Comparison of ENCODE assay signal across 9 cellular contexts in the genomic region with DNA sequence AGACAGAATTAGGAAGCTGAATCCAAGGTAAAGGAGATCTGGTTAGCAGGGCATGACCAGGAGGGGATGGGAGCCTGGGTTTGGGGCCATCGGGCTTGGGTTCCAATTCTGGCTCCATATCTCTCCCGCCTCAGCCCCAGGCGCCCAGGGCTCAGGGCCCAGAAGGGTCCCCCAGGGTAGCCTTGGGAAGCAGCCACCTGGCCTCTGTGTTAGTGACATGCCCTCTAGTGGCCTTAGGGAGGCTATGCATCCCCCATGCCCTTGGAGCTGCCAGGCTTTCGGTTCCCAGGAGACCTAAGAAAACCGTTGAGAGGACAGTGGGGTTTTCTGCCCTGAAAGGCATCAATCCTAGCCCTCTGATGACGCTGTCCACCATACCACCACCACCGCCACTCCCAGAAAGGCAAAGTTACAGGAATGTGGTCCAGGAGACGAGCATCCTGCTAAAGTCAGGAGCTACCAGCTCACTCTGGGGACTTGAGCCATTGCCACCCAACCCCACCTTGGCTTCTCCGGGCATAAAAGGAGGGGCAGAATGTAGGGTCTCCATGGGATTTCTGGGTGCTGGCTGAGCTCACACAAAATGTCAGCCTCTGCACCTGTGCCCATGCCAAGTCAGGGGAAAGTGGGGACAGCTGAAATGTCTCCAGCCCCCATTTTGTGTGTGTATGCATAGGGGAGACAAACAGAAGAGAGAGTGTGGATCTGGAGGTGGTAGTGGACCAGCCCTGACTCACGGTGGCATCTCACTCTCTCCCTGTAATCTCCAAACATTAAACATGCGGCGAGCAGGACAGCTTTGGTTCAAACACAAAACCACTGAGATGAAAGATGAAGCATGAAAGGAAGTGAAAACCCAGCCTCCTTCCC. TPM values are rescaled to one million over a fixed set of nuclear protein-coding genes. Genes with fewer than 3 reads are reported as not detected.
DNase-seq lines count a peak whose midpoint lies in the region; ATAC-seq, FAIRE-seq and TF ChIP-seq lines count a peak whose summit lies in the region.
"Had no signal": no experiment of that assay in that cellular context is flagged by ENCODE, and none has a peak within 500 bp of the region (broad histone marks: within the 10 kb centered on the region; RNA-seq: fewer than 3 reads in every experiment).

No MANE protein-coding gene starts in this region.

- DNase-seq in NCI-H1417 (lab: John Stamatoyannopoulos, UW) (peak; percentile 37 to 75 (median 54)), NCI-H1417 treated with DMSO at 0.1 percent for 48 hours (lab: John Stamatoyannopoulos, UW) (no peak), H54 (ENCODE audit: insufficient read length, low spot score) (peak; percentile 81), MCF 10A (ENCODE audit: unreplicated experiment) (peak; percentile 64), kidney epithelial cell (ENCODE audit: low read depth) (no peak)
- peak; percentile 15 for DNase-seq in stimulated activated CD8-positive, alpha-beta memory T cell treated with anti-CD3 and anti-CD28 coated beads, Interleukin-4, amount 100 ng/mL, for 24 hours (ENCODE audit: low read depth)

- H3K9me3 ChIP-seq in Loucy (ENCODE audit: insufficient read depth, low read depth, low read length), result no peaks in the 10 kb centered on the region

- H3F3A ChIP-seq in Loucy (ENCODE audit: low read depth), result no peaks in the 10 kb centered on the region

- no peaks in the 10 kb centered on the region for H3K79me2 ChIP-seq in Loucy (ENCODE audit: insufficient read depth, low read length)

- no peak overlapping the region for H3K4me2 ChIP-seq in Loucy (ENCODE audit: low read depth, low read length, poor library complexity, severe bottlenecking)

- no peak for TF ChIP-seq POLR2A in H54 (IDR thresholded peaks at IDR 0.05; ENCODE audit: low read depth, low read length)

- CTCF ChIA-PET in MCF 10A (lab: Yijun Ruan, JAX), result interaction anchor here (0.6 to 5.4 kb wide), 39 partner anchors 8 to 1314 kb away, joined by 3 to 90 read pairs (median 4); partner anchors contain the start of gene SPR

- TF ChIP-seq CTCF in Loucy (conservative IDR thresholded peaks at IDR 0.05; ENCODE audit: low read length) (peak; percentile 87), MCF 10A (IDR thresholded peaks at IDR 0.05; ENCODE audit: unreplicated experiment) (peak; percentile 85), kidney epithelial cell (IDR thresholded peaks at IDR 0.05; ENCODE audit: insufficient read depth, low read length, poor library complexity, severe bottlenecking) (peak; percentile 95)

- H3K4me3 ChIP-seq in Loucy (ENCODE audit: low read length, poor library complexity, severe bottlenecking) (no peak overlapping the region), kidney epithelial cell (ENCODE audit: low read depth, low read length) (no peak overlapping the region)

- peaks cover 12% of the 10 kb centered on the region for H3K36me3 Mint-ChIP-seq in MCF 10A (ENCODE audit: insufficient read depth, unreplicated experiment)

- no peaks in the 10 kb centered on the region for H4K20me1 ChIP-seq in Loucy (ENCODE audit: insufficient read depth, low read length, poor library complexity, severe bottlenecking)

- no peaks in the 10 kb centered on the region for H3K4me1 Mint-ChIP-seq in MCF 10A (ENCODE audit: insufficient read depth, unreplicated experiment)

- no peak for FAIRE-seq in H54 (lab: Jason Lieb, UNC)
- FAIRE-seq: colon had no signal

- BruUV-seq in MCF 10A (replicated peaks; lab: Mats Ljungman, UMichigan), result no TSS peak

- H3K4me1 ChIP-seq in Loucy (ENCODE audit: insufficient read depth, low read length, poor library complexity, severe bottlenecking), result peaks cover 7% of the 10 kb centered on the region

- H3K9me2 ChIP-seq in Loucy (replicated peaks; ENCODE audit: low read depth, low read length), result no peaks in the 10 kb centered on the region

- no peak overlapping the region for H3K27ac Mint-ChIP-seq in MCF 10A (ENCODE audit: low read depth, unreplicated experiment)

- H3K27me3 ChIP-seq in Loucy (ENCODE audit: insufficient read depth, low read length, poor library complexity, severe bottlenecking) (no peaks in the 10 kb centered on the region), kidney epithelial cell (ENCODE audit: control insufficient read depth, insufficient read depth, low read length) (no peaks in the 10 kb centered on the region)

- no peak overlapping the region for H2AFZ ChIP-seq in Loucy (ENCODE audit: low read length)

- POLR2A ChIA-PET in MCF 10A (lab: Yijun Ruan, JAX), result interaction anchor here (0.7 to 0.9 kb wide), 2 partner anchors 79 to 81 kb away, joined by 3 read pairs; no protein-coding TSS in a partner anchor

- peak overlapping the region; percentile 18 for H3K9ac ChIP-seq in Loucy (ENCODE audit: low read depth, low read length, poor library complexity, severe bottlenecking)

- intact Hi-C loops in MCF 10A (cut with micrococcal nuclease), result loop anchor here (1.0 kb wide), 1 partner anchor 82 kb away; no protein-coding TSS in a partner anchor

- ATAC-seq in SK-N-SH treated with all-trans-retinoic acid at 6 μM for 48 hours, result peak; percentile 98

- H3K36me3 ChIP-seq in Loucy (ENCODE audit: insufficient read depth, low read length) (no peaks in the 10 kb centered on the region), kidney epithelial cell (ENCODE audit: control insufficient read depth, insufficient read depth, low read length) (no peaks in the 10 kb centered on the region)

- H3K9me3 Mint-ChIP-seq in MCF 10A (ENCODE audit: unreplicated experiment), result no peaks in the 10 kb centered on the region

- no peaks in the 10 kb centered on the region for H3K27me3 Mint-ChIP-seq in MCF 10A (ENCODE audit: insufficient read depth, unreplicated experiment)

- no peak overlapping the region for H3K4me3 Mint-ChIP-seq in MCF 10A (ENCODE audit: unreplicated experiment)

TF ChIP-seq in SK-N-SH treated with all-trans-retinoic acid at 6 μM for 48 hours, 23 proteins besides CTCF, POLR2A, EP300 and RAD21:
- TF ChIP-seq ISL1 (CRISPR knock-in tag; IDR thresholded peaks at IDR 0.05), result no peak
- no peak for TF ChIP-seq TSHZ2 (CRISPR knock-in tag; IDR thresholded peaks at IDR 0.05)
- TF ChIP-seq CSDC2 (CRISPR knock-in tag; IDR thresholded peaks at IDR 0.05), result no peak
- no peak for TF ChIP-seq TOX (CRISPR knock-in tag; IDR thresholded peaks at IDR 0.05; ENCODE audit: borderline replicate concordance)
- TF ChIP-seq ZFP30 (CRISPR knock-in tag; IDR thresholded peaks at IDR 0.05), result no peak
- no peak for TF ChIP-seq ZNF565 (CRISPR knock-in tag; conservative IDR thresholded peaks at IDR 0.05; ENCODE audit: low read depth)
- TF ChIP-seq GLIS3 (CRISPR knock-in tag; IDR thresholded peaks at IDR 0.05), result no peak
- TF ChIP-seq ZNF8 (CRISPR knock-in tag; IDR thresholded peaks at IDR 0.05), result no peak
- no peak for TF ChIP-seq ZFP3 (CRISPR knock-in tag; IDR thresholded peaks at IDR 0.05)
- no peak for TF ChIP-seq SNAI2 (CRISPR knock-in tag; IDR thresholded peaks at IDR 0.05)
- TF ChIP-seq PATZ1 (CRISPR knock-in tag; IDR thresholded peaks at IDR 0.05; ENCODE audit: borderline replicate concordance), result no peak
- TF ChIP-seq ZC3H10 (CRISPR knock-in tag; IDR thresholded peaks at IDR 0.05), result no peak
- no peak for TF ChIP-seq ZNF70 (CRISPR knock-in tag; IDR thresholded peaks at IDR 0.05)
TF ChIP-seq in SK-N-SH treated with all-trans-retinoic acid at 6 μM for 48 hours: peak in this region for 0.

RNA-seq across cellular contexts. Expression of gene EMX1, which starts 56.5 kb away (rescaled TPM):
- total RNA-seq in MCF 10A (2022) (not detected in 2 replicates), kidney epithelial cell (1.7 and 2.6 TPM in 2 replicates)

Comparison
In these comparisons a context has a peak if more than half of its experiments do, and no peak if none do; other contexts are left out.
1. DNase-seq: peak in NCI-H1417 (3 of 3), H54 (single experiment), MCF 10A (single experiment) and stimulated activated CD8-positive, alpha-beta memory T cell treated with anti-CD3 and anti-CD28 coated beads, Interleukin-4, amount 100 ng/mL, for 24 hours (single experiment); none in NCI-H1417 treated with DMSO at 0.1 percent for 48 hours (single experiment) and kidney epithelial cell (single experiment).
2. Peak in every context shown above with its lines, with median percentiles within 50 percentile points of each other: CTCF ChIP-seq.